In genomic region chr6:37631295-37631694, GRCh38 we compare ENCODE assay signal across 23 cellular contexts.
DNase-seq lines count a peak whose midpoint lies in the region; ATAC-seq and TF ChIP-seq lines count a peak whose summit lies in the region.
"Had no signal": no experiment of that assay in that cellular context is flagged by ENCODE, and none has a peak within 500 bp of the region (broad histone marks: within the 10 kb centered on the region; RNA-seq: fewer than 3 reads in every experiment).

No MANE protein-coding gene starts in this region.

- no peak overlapping the region for H4K91ac ChIP-seq in IMR-90 (ENCODE audit: insufficient read depth, low read depth, low read length)

- peaks cover 17% of the 10 kb centered on the region for H3K4me1 Mint-ChIP-seq in memory B cell
- peaks cover 22% of the 10 kb centered on the region for H3K4me1 Mint-ChIP-seq in CD14-positive monocyte
- H3K4me1 Mint-ChIP-seq: activated naive CD8-positive, alpha-beta T cell treated with anti-CD3 and anti-CD28 coated beads, Interleukin-2, amount 50 U/mL, for 24 hours had no signal

- H3K4me1 ChIP-seq in IMR-90 (ENCODE audit: control insufficient read depth, insufficient read depth, low read length) (peaks cover 13% of the 10 kb centered on the region), RWPE2 (ENCODE audit: insufficient read depth, poor library complexity, severe bottlenecking) (peaks cover 34% of the 10 kb centered on the region)
- H3K4me1 ChIP-seq: colonic mucosa had no signal

- H3K27me3 ChIP-seq in IMR-90 (ENCODE audit: control insufficient read depth, insufficient read depth, low read length) (no peaks in the 10 kb centered on the region), RWPE2 (ENCODE audit: insufficient read depth, poor library complexity, severe bottlenecking) (no peaks in the 10 kb centered on the region)
- H3K27me3 ChIP-seq: colonic mucosa, heart left ventricle, MG63, tibial artery had no signal

- CTCF ChIA-PET in IMR-90 (lab: Yijun Ruan, JAX): no interaction called here

- BruUV-seq in IMR-90 (replicated peaks; lab: Mats Ljungman, UMichigan): no TSS peak

- no peak overlapping the region for H2AK9ac ChIP-seq in IMR-90 (replicated peaks; ENCODE audit: low read depth, low read length, poor library complexity)

- TF ChIP-seq CTCF in GM12865 (IDR thresholded peaks at IDR 0.05; ENCODE audit: insufficient read depth, low read depth, low read length, missing control alignments): no peak
- no peak for TF ChIP-seq CTCF in IMR-90 (conservative IDR thresholded peaks at IDR 0.05; ENCODE audit: low read depth, low read length)
- no peak for TF ChIP-seq CTCF in RWPE2 (IDR thresholded peaks at IDR 0.05; ENCODE audit: poor library complexity, severe bottlenecking)
- TF ChIP-seq CTCF in CD14-positive monocyte (IDR thresholded peaks at IDR 0.05): no peak

- H3K56ac ChIP-seq in IMR-90 (ENCODE audit: extremely low read depth, insufficient read depth, low read length): no peak overlapping the region

- H3K9me1 ChIP-seq in IMR-90 (ENCODE audit: insufficient read depth, low read length): peaks cover 12% of the 10 kb centered on the region

- H3K79me1 ChIP-seq in IMR-90 (ENCODE audit: low read depth in 1 of 2, low read length in 2 of 2): no peaks in the 10 kb centered on the region

- in situ Hi-C loops in IMR-90 (cut with MboI; ENCODE audit: low sequenced_read_pairs): no loop called here

- intact Hi-C loops in IMR-90 (cut with micrococcal nuclease) (no loop called here), CD14-positive monocyte (cut with micrococcal nuclease) (no loop called here)

- H2BK120ac ChIP-seq in IMR-90 (ENCODE audit: low read depth, low read length): peak overlapping the region; percentile 60; the same call in 1 of the 2 replicates

- H3K9ac ChIP-seq in IMR-90 (ENCODE audit: low read depth, low read length): no peak overlapping the region

- TF ChIP-seq POLR2A in IMR-90 (IDR thresholded peaks at IDR 0.05; ENCODE audit: low read depth, low read length): no peak

- no peak overlapping the region for H3K4me2 ChIP-seq in IMR-90 (ENCODE audit: low read depth, low read length)

- no peak overlapping the region for H4K5ac ChIP-seq in IMR-90 (ENCODE audit: low read depth, low read length)

- dilution Hi-C loops in IMR-90 (cut with HindIII; ENCODE audit: low sequenced_read_pairs, unreplicated experiment): no loop called here

- no peak overlapping the region for H3K4me3 Mint-ChIP-seq in memory B cell
- peak overlapping the region in 1 of 2 donors; percentile 7 for H3K4me3 Mint-ChIP-seq in CD14-positive monocyte
- H3K4me3 Mint-ChIP-seq: activated naive CD8-positive, alpha-beta T cell treated with anti-CD3 and anti-CD28 coated beads, Interleukin-2, amount 50 U/mL, for 24 hours; neural crest cell had no signal

- peak overlapping the region; percentile 61 for H2BK5ac ChIP-seq in IMR-90 (ENCODE audit: low read depth, low read length, poor library complexity, severe bottlenecking)

- no peak overlapping the region for H3K27ac ChIP-seq in IMR-90 (ENCODE audit: insufficient read depth, low read length)
- H3K27ac ChIP-seq in RWPE2 (ENCODE audit: poor library complexity, severe bottlenecking): peak overlapping the region; percentile 69
- H3K27ac ChIP-seq: colonic mucosa, heart left ventricle, tibial artery, VCaP had no signal

- H2AK5ac ChIP-seq in IMR-90 (ENCODE audit: low read depth, low read length): 0 out of 2 replicates have a peak overlapping the region, but pooled peaks have one; percentile 32

- no peak overlapping the region for H3K4me3 ChIP-seq in GM12865 (ENCODE audit: low read depth, low read length)
- H3K4me3 ChIP-seq in IMR-90 (ENCODE audit: insufficient read depth, low read depth, low read length): no peak overlapping the region
- H3K4me3 ChIP-seq in RWPE2 (ENCODE audit: severe bottlenecking): no peak overlapping the region
- H3K4me3 ChIP-seq: colonic mucosa, heart left ventricle, MG63, tibial artery had no signal

- no peaks in the 10 kb centered on the region for H3K36me3 Mint-ChIP-seq in memory B cell
- no peaks in the 10 kb centered on the region for H3K36me3 Mint-ChIP-seq in CD14-positive monocyte

- H3K4ac ChIP-seq in IMR-90 (ENCODE audit: low read depth, low read length): peak overlapping the region; percentile 77; the same call in 1 of the 2 replicates

- POLR2A ChIA-PET in IMR-90 (lab: Charles Lee; ENCODE audit: unreplicated experiment): no interaction called here

- H2BK20ac ChIP-seq in IMR-90 (ENCODE audit: low read depth, low read length): peak overlapping the region; percentile 47; the same call in 1 of the 2 replicates

- no peak overlapping the region; a peak in 1 of 4 replicates for H4K8ac ChIP-seq in IMR-90 (ENCODE audit: low read depth in 2 of 2, low read length in 2 of 2)

- 0 out of 2 replicates have a peak overlapping the region, but pooled peaks have one; percentile 11 for H3K14ac ChIP-seq in IMR-90 (replicated peaks; ENCODE audit: low read depth, low read length)

- DNase-seq in GM12865 (ENCODE audit: low read depth) (peak; percentile 45), IMR-90 (no peak), RWPE2 (ENCODE audit: low spot score) (no peak), memory B cell (ENCODE audit: low spot score in 2 of 2) (peak in 1 of 2 donors; percentile 50), NCI-H526 treated with DMSO at 0.1 percent for 48 hours (lab: John Stamatoyannopoulos, UW) (no peak), SHP77 treated with DMSO at 0.1 percent for 48 hours (lab: John Stamatoyannopoulos, UW) (no peak), CD14-positive monocyte (ENCODE audit: low spot score) (no peak)
- DNase-seq: activated CD4-positive, alpha-beta T cell treated with anti-CD3 and anti-CD28 coated beads, Interleukin-2, amount 50 U/mL, for 4 hours; activated effector memory CD4-positive, alpha-beta T cell treated with Interleukin-2 at 50 U/mL for 16 hours; activated naive CD8-positive, alpha-beta T cell treated with anti-CD3 and anti-CD28 coated beads, Interleukin-2, amount 50 U/mL, for 24 hours; colonic mucosa; DND-41; heart left ventricle; left ventricle myocardium superior; MG63; NCI-H1694; SHP77; stimulated activated CD4-positive, alpha-beta T cell treated with anti-CD3 and anti-CD28 coated beads, Interleukin-2, amount 100 ng/mL, for 24 hours; stimulated activated naive CD4-positive, alpha-beta T cell treated with Interleukin-2 at 50 U/mL for 16 hours; tibial artery had no signal

- peak overlapping the region; percentile 57; the same call in 1 of the 3 replicates for H2BK15ac ChIP-seq in IMR-90 (ENCODE audit: low read depth, low read length)

- H2AFZ ChIP-seq in IMR-90 (replicated peaks; ENCODE audit: low read length, poor library complexity): no peak overlapping the region

- no CpG with 5 or more reads among the region's 2 CpGs for WGBS in IMR-90 (ENCODE audit: extremely low coverage in 2 of 2, insufficient read length in 1 of 2), 2 experiments

- H4K20me1 ChIP-seq in IMR-90 (ENCODE audit: insufficient read depth, low read length): peaks cover 4% of the 10 kb centered on the region

- H3K9me3 ChIP-seq in IMR-90 (ENCODE audit: control insufficient read depth, insufficient read depth, low read length): no peaks in the 10 kb centered on the region
- H3K9me3 ChIP-seq in RWPE2 (ENCODE audit: severe bottlenecking): no peaks in the 10 kb centered on the region
- H3K9me3 ChIP-seq: colonic mucosa, heart left ventricle, MG63, tibial artery had no signal

- no peaks in the 10 kb centered on the region for H3K27me3 Mint-ChIP-seq in memory B cell
- H3K27me3 Mint-ChIP-seq in CD14-positive monocyte (ENCODE audit: low read depth in 3 of 3): peaks cover 8 to 16% (median 8%) of the 10 kb centered on the region in 3 donors

- TF ChIP-seq RAD21 in IMR-90 (IDR thresholded peaks at IDR 0.05; ENCODE audit: low read length): no peak

- H3K27ac Mint-ChIP-seq in memory B cell: peak overlapping the region; percentile 92
- peak overlapping the region in 3 of 7 donors; percentile 7 to 27 (median 19) for H3K27ac Mint-ChIP-seq in CD14-positive monocyte
- H3K27ac Mint-ChIP-seq: activated naive CD8-positive, alpha-beta T cell treated with anti-CD3 and anti-CD28 coated beads, Interleukin-2, amount 50 U/mL, for 24 hours; progenitor cell of endocrine pancreas had no signal

- no peak for ATAC-seq in IMR-90 (ENCODE audit: low read depth)
- ATAC-seq in RWPE2 (ENCODE audit: low read depth): no peak
- ATAC-seq in memory B cell (ENCODE audit: low read depth): peak; percentile 98
- ATAC-seq: activated naive CD8-positive, alpha-beta T cell treated with anti-CD3 and anti-CD28 coated beads, Interleukin-2, amount 50 U/mL, for 24 hours; heart left ventricle; left ventricle myocardium superior had no signal

- H3K23ac ChIP-seq in IMR-90 (ENCODE audit: low read depth, low read length): no peak overlapping the region

- no peak overlapping the region for H3K18ac ChIP-seq in IMR-90 (ENCODE audit: low read depth, low read length)

- H3K36me3 ChIP-seq in IMR-90 (ENCODE audit: control insufficient read depth, insufficient read depth, low read length): no peaks in the 10 kb centered on the region
- no peaks in the 10 kb centered on the region for H3K36me3 ChIP-seq in RWPE2 (ENCODE audit: low read depth)
- H3K36me3 ChIP-seq: colonic mucosa, heart left ventricle, MG63, tibial artery had no signal

- H3K9me3 Mint-ChIP-seq in memory B cell (no peaks in the 10 kb centered on the region), CD14-positive monocyte (no peaks in the 10 kb centered on the region)
- H3K9me3 Mint-ChIP-seq: activated naive CD8-positive, alpha-beta T cell treated with anti-CD3 and anti-CD28 coated beads, Interleukin-2, amount 50 U/mL, for 24 hours; neural crest cell had no signal

TF ChIP-seq in IMR-90, 13 proteins besides CTCF, POLR2A, EP300 and RAD21 (continues in another document):
- TF ChIP-seq MXI1 (IDR thresholded peaks at IDR 0.05; ENCODE audit: borderline replicate concordance, low read depth, low read length): no peak
- TF ChIP-seq, protein P1, sequence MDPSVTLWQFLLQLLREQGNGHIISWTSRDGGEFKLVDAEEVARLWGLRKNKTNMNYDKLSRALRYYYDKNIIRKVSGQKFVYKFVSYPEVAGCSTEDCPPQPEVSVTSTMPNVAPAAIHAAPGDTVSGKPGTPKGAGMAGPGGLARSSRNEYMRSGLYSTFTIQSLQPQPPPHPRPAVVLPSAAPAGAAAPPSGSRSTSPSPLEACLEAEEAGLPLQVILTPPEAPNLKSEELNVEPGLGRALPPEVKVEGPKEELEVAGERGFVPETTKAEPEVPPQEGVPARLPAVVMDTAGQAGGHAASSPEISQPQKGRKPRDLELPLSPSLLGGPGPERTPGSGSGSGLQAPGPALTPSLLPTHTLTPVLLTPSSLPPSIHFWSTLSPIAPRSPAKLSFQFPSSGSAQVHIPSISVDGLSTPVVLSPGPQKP (IDR thresholded peaks at IDR 0.05; ENCODE audit: borderline replicate concordance, low read depth, low read length): no peak
- no peak for TF ChIP-seq USF2 (IDR thresholded peaks at IDR 0.05; ENCODE audit: low read depth, low read length)
- no peak for TF ChIP-seq NFE2L2 (IDR thresholded peaks at IDR 0.05; ENCODE audit: low read depth, low read length)
